ENCODE assay signal across 27 cellular contexts in genomic region chr17:78234261-78234865, GRCh38. TPM values are rescaled to one million over a fixed set of nuclear protein-coding genes. Genes with fewer than 3 reads are reported as not detected.
"Had no signal": no experiment of that assay in that cellular context is flagged by ENCODE, and none has a peak within 500 bp of the region (broad histone marks: within the 10 kb centered on the region; RNA-seq: fewer than 3 reads in every experiment).

No MANE protein-coding gene starts in this region.

- DNase-seq: activated CD4-positive, alpha-beta T cell treated with anti-CD3 and anti-CD28 coated beads, Interleukin-2, amount 50 U/mL, for 4 hours; activated CD4-positive, CD25-positive, alpha-beta regulatory T cell treated with anti-CD3 and anti-CD28 coated beads, Interleukin-2, amount 50 U/mL, for 72 hours; activated naive CD4-positive, alpha-beta T cell; activated naive CD8-positive, alpha-beta T cell treated with anti-CD3 and anti-CD28 coated beads for 36 hours; amniotic stem cell; colonic mucosa; erythroblast; foreskin melanocyte; kidney glomerular epithelial cell; mesendoderm; naive thymus-derived CD4-positive, alpha-beta T cell; pancreas; stimulated activated CD4-positive, alpha-beta T cell treated with anti-CD3 and anti-CD28 coated beads, Interleukin-4, amount 100 ng/mL, for 24 hours; stomach; T-helper 1 cell; T1000; upper lobe of left lung had no signal

- ATAC-seq: naive thymus-derived CD4-positive, alpha-beta T cell; pancreas; sciatic nerve; SK-N-SH treated with all-trans-retinoic acid at 6 μM for 48 hours; stimulated activated effector memory CD8-positive, alpha-beta T cell treated with anti-CD3 and anti-CD28 coated beads, Interleukin-12 subunit alpha, Interleukin-12 subunit beta, amount 100 ng/mL, for 72 hours had no signal

- H3K4me1 ChIP-seq: colonic mucosa, pancreas had no signal

- H3K27ac Mint-ChIP-seq: activated naive CD8-positive, alpha-beta T cell treated with anti-CD3 and anti-CD28 coated beads for 36 hours; naive thymus-derived CD4-positive, alpha-beta T cell; stimulated activated effector memory CD8-positive, alpha-beta T cell treated with anti-CD3 and anti-CD28 coated beads, Interleukin-12 subunit alpha, Interleukin-12 subunit beta, amount 100 ng/mL, for 72 hours had no signal

- H3K9me3 Mint-ChIP-seq: activated naive CD8-positive, alpha-beta T cell treated with anti-CD3 and anti-CD28 coated beads for 36 hours; stimulated activated effector memory CD8-positive, alpha-beta T cell treated with anti-CD3 and anti-CD28 coated beads, Interleukin-12 subunit alpha, Interleukin-12 subunit beta, amount 100 ng/mL, for 72 hours had no signal

- H3K4me3 Mint-ChIP-seq: activated naive CD8-positive, alpha-beta T cell treated with anti-CD3 and anti-CD28 coated beads for 36 hours; naive thymus-derived CD4-positive, alpha-beta T cell; stimulated activated effector memory CD8-positive, alpha-beta T cell treated with anti-CD3 and anti-CD28 coated beads, Interleukin-12 subunit alpha, Interleukin-12 subunit beta, amount 100 ng/mL, for 72 hours had no signal

- H3K36me3 Mint-ChIP-seq: activated naive CD8-positive, alpha-beta T cell treated with anti-CD3 and anti-CD28 coated beads for 36 hours; stimulated activated effector memory CD8-positive, alpha-beta T cell treated with anti-CD3 and anti-CD28 coated beads, Interleukin-12 subunit alpha, Interleukin-12 subunit beta, amount 100 ng/mL, for 72 hours had no signal

- H3K9me3 ChIP-seq: colonic mucosa, pancreas, stomach, thoracic aorta, upper lobe of left lung had no signal

- H3K27ac ChIP-seq: cardiac muscle cell, colonic mucosa, pancreas, stomach, thoracic aorta had no signal

- H3K4me3 ChIP-seq: cardiac muscle cell, colonic mucosa, pancreas, smooth muscle cell, stomach, thoracic aorta, upper lobe of left lung had no signal

- H3K36me3 ChIP-seq: cardiac muscle cell, colonic mucosa, pancreas, stomach, thoracic aorta, upper lobe of left lung had no signal

RNA-seq across cellular contexts. Expression of gene TMEM235, which starts 2.9 kb away (rescaled TPM):
- total RNA-seq: activated CD8-positive, alpha-beta memory T cell treated with anti-CD3 and anti-CD28 coated beads for 36 hours; activated naive CD8-positive, alpha-beta T cell treated with anti-CD3 and anti-CD28 coated beads for 36 hours; colonic mucosa; lower leg skin; mucosa of gallbladder; naive thymus-derived CD4-positive, alpha-beta T cell; pancreas; pulmonary artery endothelial cell; sciatic nerve; smooth muscle cell; stomach; thoracic aorta; upper lobe of left lung had no signal
- polyA plus RNA-seq: naive thymus-derived CD4-positive, alpha-beta T cell; smooth muscle cell; stomach had no signal

RNA-seq across cellular contexts. Expression of gene BIRC5, which starts 20.3 kb away (rescaled TPM):
- polyA plus RNA-seq: naive thymus-derived CD4-positive, alpha-beta T cell had no signal
